Comparison of ENCODE assay signal across 1 cellular context in the genomic region with DNA sequence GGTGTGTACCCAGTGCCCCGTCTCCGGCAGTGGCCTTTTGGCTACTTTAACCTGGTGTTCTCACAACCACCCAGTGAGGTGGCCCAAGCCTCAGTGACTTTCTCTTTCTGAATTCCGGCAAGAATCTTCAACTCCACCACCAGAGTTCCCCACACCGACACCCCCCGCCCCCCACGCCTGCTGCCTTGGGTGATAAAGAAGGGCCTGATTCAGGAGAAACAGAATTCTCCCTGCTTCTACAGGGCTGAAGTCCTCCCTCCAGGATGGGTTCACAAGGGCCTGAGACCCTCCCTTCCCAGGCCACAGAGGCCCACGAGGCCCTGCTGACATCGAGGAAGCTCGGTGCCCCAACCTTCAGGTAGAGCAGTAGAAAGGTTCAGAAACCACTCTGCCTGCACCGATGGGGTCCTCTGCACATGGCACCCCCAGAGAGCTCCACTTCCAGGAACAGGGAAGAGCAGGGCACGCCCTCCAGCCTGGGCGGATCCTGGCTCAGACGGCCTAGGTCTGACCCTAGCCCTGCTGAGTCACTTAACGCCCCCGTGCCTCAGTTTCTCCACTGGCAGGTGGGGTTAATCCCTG.
TF ChIP-seq lines count a peak whose summit lies in the region.

No MANE protein-coding gene starts in this region.

TF ChIP-seq in K562, 482 proteins besides CTCF, POLR2A, EP300 and RAD21 (continued from another document):
- TF ChIP-seq KAT7 (CRISPR knock-in tag; IDR thresholded peaks at IDR 0.05; ENCODE audit: borderline replicate concordance) (peak; percentile 58; the same call in 1 of the 2 replicates), ZFP36 (IDR thresholded peaks at IDR 0.05; ENCODE audit: low read depth, low read length, partially characterized antibody) (no peak), E2F3 (CRISPR knock-in tag; IDR thresholded peaks at IDR 0.05) (no peak), STAT5A (IDR thresholded peaks at IDR 0.05; ENCODE audit: borderline replicate concordance, low read length) (no peak), ZMIZ1 (IDR thresholded peaks at IDR 0.05; ENCODE audit: low read depth in 2 of 2, low read length in 2 of 2) (no peak), DMBX1 (CRISPR knock-in tag; IDR thresholded peaks at IDR 0.05; ENCODE audit: borderline replicate concordance) (no peak), RFX1 (IDR thresholded peaks at IDR 0.05) (no peak), PHF20 (IDR thresholded peaks at IDR 0.05; ENCODE audit: partially characterized antibody) (no peak), C11orf30 (IDR thresholded peaks at IDR 0.05; ENCODE audit: low read depth) (no peak), BCOR (IDR thresholded peaks at IDR 0.05) (no peak), BHLHE40 (IDR thresholded peaks at IDR 0.05; ENCODE audit: low read length) (no peak), ILK (tag; IDR thresholded peaks at IDR 0.05; ENCODE audit: borderline replicate concordance, low read depth) (no peak), SIRT6 (IDR thresholded peaks at IDR 0.05; ENCODE audit: low read depth, low read length) (no peak), NELFE (IDR thresholded peaks at IDR 0.05; ENCODE audit: insufficient read depth, insufficient read length) (no peak), ZNF354B (CRISPR knock-in tag; IDR thresholded peaks at IDR 0.05) (no peak), SMARCC2 (IDR thresholded peaks at IDR 0.05; ENCODE audit: low read depth) (no peak), SMAD1 (IDR thresholded peaks at IDR 0.05; ENCODE audit: low read depth, low read length, partially characterized antibody) (no peak), PCBP1 (IDR thresholded peaks at IDR 0.05; ENCODE audit: low read depth, low read length, poor library complexity, severe bottlenecking) (no peak), FOXJ2 (tag; IDR thresholded peaks at IDR 0.05) (no peak), FOXM1 (IDR thresholded peaks at IDR 0.05; ENCODE audit: low read depth) (no peak), FOXM1 (CRISPR knock-in tag; IDR thresholded peaks at IDR 0.05; ENCODE audit: low read depth) (no peak), PRMT5 (CRISPR knock-in tag; IDR thresholded peaks at IDR 0.05) (no peak), CTBP1 (IDR thresholded peaks at IDR 0.05; ENCODE audit: borderline replicate concordance) (no peak), HDAC3 (IDR thresholded peaks at IDR 0.05; ENCODE audit: borderline replicate concordance, partially characterized antibody) (no peak), SIN3A (IDR thresholded peaks at IDR 0.05; ENCODE audit: borderline replicate concordance in 2 of 2, control insufficient read depth in 1 of 2, low read depth in 2 of 2, low read length in 2 of 2) (peak; percentile 24 to 36; a peak in 1 of 4 replicates)
- TF ChIP-seq, protein P1, sequence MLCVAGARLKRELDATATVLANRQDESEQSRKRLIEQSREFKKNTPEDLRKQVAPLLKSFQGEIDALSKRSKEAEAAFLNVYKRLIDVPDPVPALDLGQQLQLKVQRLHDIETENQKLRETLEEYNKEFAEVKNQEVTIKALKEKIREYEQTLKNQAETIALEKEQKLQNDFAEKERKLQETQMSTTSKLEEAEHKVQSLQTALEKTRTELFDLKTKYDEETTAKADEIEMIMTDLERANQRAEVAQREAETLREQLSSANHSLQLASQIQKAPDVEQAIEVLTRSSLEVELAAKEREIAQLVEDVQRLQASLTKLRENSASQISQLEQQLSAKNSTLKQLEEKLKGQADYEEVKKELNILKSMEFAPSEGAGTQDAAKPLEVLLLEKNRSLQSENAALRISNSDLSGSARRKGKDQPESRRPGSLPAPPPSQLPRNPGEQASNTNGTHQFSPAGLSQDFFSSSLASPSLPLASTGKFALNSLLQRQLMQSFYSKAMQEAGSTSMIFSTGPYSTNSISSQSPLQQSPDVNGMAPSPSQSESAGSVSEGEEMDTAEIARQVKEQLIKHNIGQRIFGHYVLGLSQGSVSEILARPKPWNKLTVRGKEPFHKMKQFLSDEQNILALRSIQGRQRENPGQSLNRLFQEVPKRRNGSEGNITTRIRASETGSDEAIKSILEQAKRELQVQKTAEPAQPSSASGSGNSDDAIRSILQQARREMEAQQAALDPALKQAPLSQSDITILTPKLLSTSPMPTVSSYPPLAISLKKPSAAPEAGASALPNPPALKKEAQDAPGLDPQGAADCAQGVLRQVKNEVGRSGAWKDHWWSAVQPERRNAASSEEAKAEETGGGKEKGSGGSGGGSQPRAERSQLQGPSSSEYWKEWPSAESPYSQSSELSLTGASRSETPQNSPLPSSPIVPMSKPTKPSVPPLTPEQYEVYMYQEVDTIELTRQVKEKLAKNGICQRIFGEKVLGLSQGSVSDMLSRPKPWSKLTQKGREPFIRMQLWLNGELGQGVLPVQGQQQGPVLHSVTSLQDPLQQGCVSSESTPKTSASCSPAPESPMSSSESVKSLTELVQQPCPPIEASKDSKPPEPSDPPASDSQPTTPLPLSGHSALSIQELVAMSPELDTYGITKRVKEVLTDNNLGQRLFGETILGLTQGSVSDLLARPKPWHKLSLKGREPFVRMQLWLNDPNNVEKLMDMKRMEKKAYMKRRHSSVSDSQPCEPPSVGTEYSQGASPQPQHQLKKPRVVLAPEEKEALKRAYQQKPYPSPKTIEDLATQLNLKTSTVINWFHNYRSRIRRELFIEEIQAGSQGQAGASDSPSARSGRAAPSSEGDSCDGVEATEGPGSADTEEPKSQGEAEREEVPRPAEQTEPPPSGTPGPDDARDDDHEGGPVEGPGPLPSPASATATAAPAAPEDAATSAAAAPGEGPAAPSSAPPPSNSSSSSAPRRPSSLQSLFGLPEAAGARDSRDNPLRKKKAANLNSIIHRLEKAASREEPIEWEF (CRISPR knock-in tag; IDR thresholded peaks at IDR 0.05), result no peak
- TF ChIP-seq, protein P2, sequence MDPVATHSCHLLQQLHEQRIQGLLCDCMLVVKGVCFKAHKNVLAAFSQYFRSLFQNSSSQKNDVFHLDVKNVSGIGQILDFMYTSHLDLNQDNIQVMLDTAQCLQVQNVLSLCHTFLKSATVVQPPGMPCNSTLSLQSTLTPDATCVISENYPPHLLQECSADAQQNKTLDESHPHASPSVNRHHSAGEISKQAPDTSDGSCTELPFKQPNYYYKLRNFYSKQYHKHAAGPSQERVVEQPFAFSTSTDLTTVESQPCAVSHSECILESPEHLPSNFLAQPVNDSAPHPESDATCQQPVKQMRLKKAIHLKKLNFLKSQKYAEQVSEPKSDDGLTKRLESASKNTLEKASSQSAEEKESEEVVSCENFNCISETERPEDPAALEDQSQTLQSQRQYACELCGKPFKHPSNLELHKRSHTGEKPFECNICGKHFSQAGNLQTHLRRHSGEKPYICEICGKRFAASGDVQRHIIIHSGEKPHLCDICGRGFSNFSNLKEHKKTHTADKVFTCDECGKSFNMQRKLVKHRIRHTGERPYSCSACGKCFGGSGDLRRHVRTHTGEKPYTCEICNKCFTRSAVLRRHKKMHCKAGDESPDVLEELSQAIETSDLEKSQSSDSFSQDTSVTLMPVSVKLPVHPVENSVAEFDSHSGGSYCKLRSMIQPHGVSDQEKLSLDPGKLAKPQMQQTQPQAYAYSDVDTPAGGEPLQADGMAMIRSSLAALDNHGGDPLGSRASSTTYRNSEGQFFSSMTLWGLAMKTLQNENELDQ (CRISPR knock-in tag; IDR thresholded peaks at IDR 0.05; ENCODE audit: borderline replicate concordance), result no peak
- TF ChIP-seq, protein P3, sequence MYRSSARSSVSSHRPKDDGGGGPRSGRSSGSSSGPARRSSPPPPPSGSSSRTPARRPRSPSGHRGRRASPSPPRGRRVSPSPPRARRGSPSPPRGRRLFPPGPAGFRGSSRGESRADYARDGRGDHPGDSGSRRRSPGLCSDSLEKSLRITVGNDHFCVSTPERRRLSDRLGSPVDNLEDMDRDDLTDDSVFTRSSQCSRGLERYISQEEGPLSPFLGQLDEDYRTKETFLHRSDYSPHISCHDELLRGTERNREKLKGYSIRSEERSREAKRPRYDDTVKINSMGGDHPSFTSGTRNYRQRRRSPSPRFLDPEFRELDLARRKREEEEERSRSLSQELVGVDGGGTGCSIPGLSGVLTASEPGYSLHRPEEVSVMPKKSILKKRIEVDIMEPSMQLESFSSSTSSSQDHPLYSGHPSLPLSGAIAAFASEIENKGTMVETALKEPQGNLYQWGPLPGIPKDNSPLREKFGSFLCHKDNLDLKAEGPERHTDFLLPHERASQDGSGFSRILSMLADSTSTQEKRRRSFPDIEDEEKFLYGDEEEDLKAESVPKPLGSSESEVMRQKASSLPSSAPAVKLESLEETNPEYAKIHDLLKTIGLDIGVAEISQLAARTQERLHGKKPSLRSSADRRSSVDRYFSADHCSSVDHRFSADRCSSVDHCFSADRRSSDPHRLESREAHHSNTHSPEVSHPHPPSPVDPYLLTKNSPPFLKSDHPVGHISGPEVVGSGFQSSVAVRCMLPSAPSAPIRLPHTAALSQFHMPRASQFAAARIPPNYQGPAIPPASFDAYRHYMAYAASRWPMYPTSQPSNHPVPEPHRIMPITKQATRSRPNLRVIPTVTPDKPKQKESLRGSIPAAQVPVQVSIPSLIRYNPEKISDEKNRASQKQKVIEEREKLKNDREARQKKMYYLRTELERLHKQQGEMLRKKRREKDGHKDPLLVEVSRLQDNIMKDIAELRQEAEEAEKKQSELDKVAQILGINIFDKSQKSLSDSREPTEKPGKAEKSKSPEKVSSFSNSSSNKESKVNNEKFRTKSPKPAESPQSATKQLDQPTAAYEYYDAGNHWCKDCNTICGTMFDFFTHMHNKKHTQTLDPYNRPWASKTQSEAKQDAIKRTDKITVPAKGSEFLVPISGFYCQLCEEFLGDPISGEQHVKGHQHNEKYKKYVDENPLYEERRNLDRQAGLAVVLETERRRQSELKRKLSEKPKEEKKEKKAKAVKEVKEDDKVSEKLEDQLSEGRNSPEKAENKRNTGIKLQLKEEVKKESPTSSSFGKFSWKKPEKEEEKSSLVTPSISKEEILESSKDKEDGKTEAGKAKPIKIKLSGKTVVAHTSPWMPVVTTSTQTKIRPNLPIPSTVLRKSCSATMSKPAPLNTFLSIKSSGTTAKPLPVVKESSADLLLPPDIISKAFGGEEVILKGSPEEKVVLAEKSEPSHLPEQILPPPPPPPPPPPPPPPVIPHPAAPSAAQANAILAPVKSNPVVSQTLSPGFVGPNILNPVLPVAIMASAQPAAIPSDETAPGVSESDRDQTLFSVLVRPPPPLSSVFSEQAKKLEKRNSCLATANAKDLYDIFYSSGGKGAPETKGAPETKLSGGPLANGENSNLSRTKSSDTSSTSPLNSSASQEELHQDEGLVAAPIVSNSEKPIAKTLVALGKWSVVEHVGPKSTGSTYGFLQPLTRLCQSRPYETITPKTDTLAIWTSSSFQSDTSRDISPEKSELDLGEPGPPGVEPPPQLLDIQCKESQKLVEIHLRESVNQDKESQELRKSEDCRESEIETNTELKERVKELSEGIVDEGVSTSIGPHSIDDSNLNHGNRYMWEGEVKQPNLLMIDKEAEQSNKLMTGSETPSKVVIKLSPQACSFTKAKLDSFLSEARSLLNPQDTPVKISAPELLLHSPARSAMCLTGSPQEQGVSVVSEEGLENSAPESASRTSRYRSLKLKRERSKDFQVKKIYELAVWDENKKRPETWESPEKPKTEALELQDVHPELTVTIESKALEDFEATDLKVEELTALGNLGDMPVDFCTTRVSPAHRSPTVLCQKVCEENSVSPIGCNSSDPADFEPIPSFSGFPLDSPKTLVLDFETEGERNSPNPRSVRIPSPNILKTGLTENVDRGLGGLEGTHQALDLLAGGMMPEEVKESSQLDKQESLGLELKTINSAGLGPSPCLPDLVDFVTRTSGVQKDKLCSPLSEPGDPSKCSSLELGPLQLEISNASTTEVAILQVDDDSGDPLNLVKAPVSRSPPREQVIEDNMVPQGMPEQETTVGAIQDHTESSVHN (IDR thresholded peaks at IDR 0.05; ENCODE audit: borderline replicate concordance in 1 of 2, low read depth in 1 of 2), result no peak
- TF ChIP-seq, protein P4, sequence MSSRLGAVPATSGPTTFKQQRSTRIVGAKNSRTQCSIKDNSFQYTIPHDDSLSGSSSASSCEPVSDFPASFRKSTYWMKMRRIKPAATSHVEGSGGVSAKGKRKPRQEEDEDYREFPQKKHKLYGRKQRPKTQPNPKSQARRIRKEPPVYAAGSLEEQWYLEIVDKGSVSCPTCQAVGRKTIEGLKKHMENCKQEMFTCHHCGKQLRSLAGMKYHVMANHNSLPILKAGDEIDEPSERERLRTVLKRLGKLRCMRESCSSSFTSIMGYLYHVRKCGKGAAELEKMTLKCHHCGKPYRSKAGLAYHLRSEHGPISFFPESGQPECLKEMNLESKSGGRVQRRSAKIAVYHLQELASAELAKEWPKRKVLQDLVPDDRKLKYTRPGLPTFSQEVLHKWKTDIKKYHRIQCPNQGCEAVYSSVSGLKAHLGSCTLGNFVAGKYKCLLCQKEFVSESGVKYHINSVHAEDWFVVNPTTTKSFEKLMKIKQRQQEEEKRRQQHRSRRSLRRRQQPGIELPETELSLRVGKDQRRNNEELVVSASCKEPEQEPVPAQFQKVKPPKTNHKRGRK (tag; IDR thresholded peaks at IDR 0.05), result no peak
